ENCODE assay signal across 8 cellular contexts in genomic region chr1:179228783-179229213, GRCh38. TPM values are rescaled to one million over a fixed set of nuclear protein-coding genes. Genes with fewer than 3 reads are reported as not detected.
DNase-seq lines count a peak whose midpoint lies in the region; ATAC-seq and TF ChIP-seq lines count a peak whose summit lies in the region.

No MANE protein-coding gene starts in this region.

- H3K36me3 Mint-ChIP-seq in activated T-cell treated with anti-CD3 and anti-CD28 coated beads, Interleukin-2, amount 50 U/mL, for 72 hours (ENCODE audit: insufficient read depth in 2 of 2) = peaks cover 3 to 8% of the 10 kb centered on the region in 2 donors
- peaks cover 14% of the 10 kb centered on the region for H3K36me3 Mint-ChIP-seq in type B pancreatic cell

- peak; percentile 62 for DNase-seq in ELF-1 (ENCODE audit: low read depth, low spot score)
- no peak for DNase-seq in HFF-Myc (ENCODE audit: extremely low read depth, low read depth)
- DNase-seq in NCI-H524 treated with DMSO at 0.1 percent for 48 hours (lab: John Stamatoyannopoulos, UW) = peak; percentile 15
- peak; percentile 32 to 38 for DNase-seq in activated T-cell treated with anti-CD3 and anti-CD28 coated beads, Interleukin-2, amount 50 U/mL, for 72 hours
- peak in 1 of 2 donors; percentile 75 for DNase-seq in foreskin fibroblast
- DNase-seq in type B pancreatic cell (ENCODE audit: extremely low spot score, unreplicated experiment) = peak; percentile 71
- DNase-seq in NCI-H2029 (lab: John Stamatoyannopoulos, UW) = no peak

- H3K27me3 Mint-ChIP-seq in activated T-cell treated with anti-CD3 and anti-CD28 coated beads, Interleukin-2, amount 50 U/mL, for 72 hours (ENCODE audit: low read depth) = no peaks in the 10 kb centered on the region
- H3K27me3 Mint-ChIP-seq in type B pancreatic cell = no peaks in the 10 kb centered on the region

- H3K4me3 Mint-ChIP-seq in activated T-cell treated with anti-CD3 and anti-CD28 coated beads, Interleukin-2, amount 50 U/mL, for 72 hours = peak overlapping the region; percentile 79 to 91
- H3K4me3 Mint-ChIP-seq in type B pancreatic cell = peak overlapping the region; percentile 94

- TF ChIP-seq CTCF in HFF-Myc (IDR thresholded peaks at IDR 0.05; ENCODE audit: low read depth, low read length, missing control alignments) (no peak), foreskin fibroblast (IDR thresholded peaks at IDR 0.05; ENCODE audit: low read depth, low read length) (no peak), type B pancreatic cell (conservative IDR thresholded peaks at IDR 0.05) (no peak)

- peak overlapping the region; percentile 64 for H3K27ac Mint-ChIP-seq in activated T-cell treated with anti-CD3 and anti-CD28 coated beads, Interleukin-2, amount 50 U/mL, for 72 hours
- peak overlapping the region; percentile 74 for H3K27ac Mint-ChIP-seq in type B pancreatic cell

- no peaks in the 10 kb centered on the region for H3K27me3 ChIP-seq in neuron (ENCODE audit: insufficient read depth, low read length)

- peaks cover 34% of the 10 kb centered on the region for H3K4me1 Mint-ChIP-seq in activated T-cell treated with anti-CD3 and anti-CD28 coated beads, Interleukin-2, amount 50 U/mL, for 72 hours (ENCODE audit: low read depth)
- H3K4me1 Mint-ChIP-seq in type B pancreatic cell (ENCODE audit: unreplicated experiment) = peaks cover 26% of the 10 kb centered on the region

- H3K9me3 ChIP-seq in neuron (ENCODE audit: low read length) = no peaks in the 10 kb centered on the region

- H2AFZ ChIP-seq in neuron (ENCODE audit: low read depth, low read length) = peak overlapping the region; percentile 89

- H3K9me3 Mint-ChIP-seq in activated T-cell treated with anti-CD3 and anti-CD28 coated beads, Interleukin-2, amount 50 U/mL, for 72 hours = peaks cover 0 to 1% of the 10 kb centered on the region in 2 donors
- H3K9me3 Mint-ChIP-seq in type B pancreatic cell = no peaks in the 10 kb centered on the region

- H3K4me3 ChIP-seq in HFF-Myc (replicated peaks; ENCODE audit: low read depth, low read length) = peak overlapping the region; percentile 72
- H3K4me3 ChIP-seq in foreskin fibroblast (ENCODE audit: low read depth in 1 of 2, low read length in 2 of 2) = peak overlapping the region; percentile 89 to 92
- H3K4me3 ChIP-seq in neuron (ENCODE audit: low read length) = peak overlapping the region; percentile 92

- H3K4me1 ChIP-seq in neuron (ENCODE audit: insufficient read depth, low read length) = peaks cover 12% of the 10 kb centered on the region

- peak; percentile 26 to 36 for ATAC-seq in activated T-cell treated with anti-CD3 and anti-CD28 coated beads, Interleukin-2, amount 50 U/mL, for 72 hours (replicated peaks in 1 of 2)

- peaks cover 8% of the 10 kb centered on the region for H3K36me3 ChIP-seq in neuron (ENCODE audit: insufficient read depth, low read length)

RNA-seq across cellular contexts. Expression of gene ABL2, which starts 0.7 kb away (rescaled TPM):
- total RNA-seq in activated T-cell treated with anti-CD3 and anti-CD28 coated beads, Interleukin-2, amount 50 U/mL, for 72 hours = 10 to 100 TPM; 11.9 to 12.2 TPM
- 13.7 and 18.6 TPM in 2 replicates for total RNA-seq in type B pancreatic cell (ENCODE audit: low replicate concordance)

Comparison
In these comparisons a context has a peak if more than half of its experiments do, and no peak if none do; other contexts are left out.
1. DNase-seq: peak in ELF-1 (single experiment), NCI-H524 treated with DMSO at 0.1 percent for 48 hours (single experiment), activated T-cell treated with anti-CD3 and anti-CD28 coated beads, Interleukin-2, amount 50 U/mL, for 72 hours (2 of 2) and type B pancreatic cell (single experiment); none in HFF-Myc (single experiment) and NCI-H2029 (single experiment).
2. Peak in every context shown above with its lines, with median percentiles within 50 percentile points of each other: H3K4me3 ChIP-seq.